ENCODE assay signal across 16 cellular contexts in the genomic region with DNA sequence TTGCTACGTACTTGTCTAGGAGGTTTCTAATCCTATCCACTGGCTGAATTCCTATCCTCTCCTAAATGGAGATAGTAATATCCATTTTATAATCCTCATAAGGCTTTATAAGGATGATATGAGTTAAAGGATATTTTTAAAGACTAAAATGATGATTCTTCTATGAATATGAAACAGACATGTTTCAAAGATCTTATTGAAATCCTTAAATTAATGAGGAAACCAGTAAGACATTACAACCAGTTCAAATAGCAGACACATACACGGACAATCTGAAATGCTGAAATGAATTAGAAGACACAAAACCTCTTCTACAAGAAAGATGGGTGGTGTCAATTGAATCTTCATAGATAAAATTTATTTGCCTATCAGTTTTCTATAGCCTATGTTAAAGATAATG.
"Had no signal": no experiment of that assay in that cellular context is flagged by ENCODE, and none has a peak within 500 bp of the region (broad histone marks: within the 10 kb centered on the region; RNA-seq: fewer than 3 reads in every experiment).

No MANE protein-coding gene starts in this region.

- H3K9me3 Mint-ChIP-seq: dendritic cell treated with granulocyte-macrophage colony-stimulating factor and Interleukin-4, amounts not matched to agents 40 ng/mL and 50 ng/mL, for 4 days had no signal

- H3K9me3 ChIP-seq: adrenal gland, ovary, uterus had no signal

- H3K4me3 ChIP-seq: adrenal gland, lung, ovary, uterus had no signal

- H3K36me3 ChIP-seq: adrenal gland, ovary, uterus had no signal

- H3K4me3 Mint-ChIP-seq: activated CD4-positive, alpha-beta T cell treated with anti-CD3 and anti-CD28 coated beads, Interleukin-2, amount 10 ng/mL, durations not matched to agents 7 days and 5 days; activated naive CD4-positive, alpha-beta T cell treated with anti-CD3 and anti-CD28 coated beads, Interleukin-2, amount 10 ng/mL, durations not matched to agents 7 days and 5 days; dendritic cell treated with granulocyte-macrophage colony-stimulating factor and Interleukin-4, amounts not matched to agents 40 ng/mL and 50 ng/mL, for 4 days; natural killer cell; stimulated activated naive CD8-positive, alpha-beta T cell treated with anti-CD3 and anti-CD28 coated beads, Interleukin-15, amount 100 ng/mL, for 72 hours had no signal

- H3K27me3 ChIP-seq: adrenal gland, ovary, uterus had no signal

- H3K4me1 Mint-ChIP-seq: activated naive CD4-positive, alpha-beta T cell treated with anti-CD3 and anti-CD28 coated beads, Interleukin-2, amount 10 ng/mL, durations not matched to agents 7 days and 5 days; natural killer cell had no signal

- H3K27ac ChIP-seq: ovary, uterus had no signal

- H3K4me1 ChIP-seq: adrenal gland, uterus had no signal

- H3K27me3 Mint-ChIP-seq: activated CD4-positive, alpha-beta T cell treated with anti-CD3 and anti-CD28 coated beads, Interleukin-2, amount 10 ng/mL, durations not matched to agents 7 days and 5 days; activated naive CD4-positive, alpha-beta T cell treated with anti-CD3 and anti-CD28 coated beads, Interleukin-2, amount 10 ng/mL, durations not matched to agents 7 days and 5 days; brain; dendritic cell treated with granulocyte-macrophage colony-stimulating factor and Interleukin-4, amounts not matched to agents 40 ng/mL and 50 ng/mL, for 4 days; stimulated activated naive CD8-positive, alpha-beta T cell treated with anti-CD3 and anti-CD28 coated beads, Interleukin-15, amount 100 ng/mL, for 72 hours had no signal

- H3K36me3 Mint-ChIP-seq: natural killer cell had no signal

- DNase-seq: activated CD4-positive, alpha-beta T cell treated with anti-CD3 and anti-CD28 coated beads, Interleukin-2, amount 10 ng/mL, durations not matched to agents 7 days and 5 days; activated CD4-positive, CD25-positive, alpha-beta regulatory T cell; activated naive CD4-positive, alpha-beta T cell treated with anti-CD3 and anti-CD28 coated beads, Interleukin-2, amount 10 ng/mL, durations not matched to agents 7 days and 5 days; hypothalamus; left cardiac atrium; natural killer cell; ovary; stimulated activated CD4-positive, alpha-beta T cell treated with anti-CD3 and anti-CD28 coated beads, Interleukin-4, amount 100 ng/mL, for 1 hour; stimulated activated CD8-positive, alpha-beta memory T cell treated with anti-CD3 and anti-CD28 coated beads, Interleukin-4, amount 100 ng/mL, for 48 hours; uterus had no signal

- H3K27ac Mint-ChIP-seq: activated CD4-positive, alpha-beta T cell treated with anti-CD3 and anti-CD28 coated beads, Interleukin-2, amount 10 ng/mL, durations not matched to agents 7 days and 5 days; activated naive CD4-positive, alpha-beta T cell treated with anti-CD3 and anti-CD28 coated beads, Interleukin-2, amount 10 ng/mL, durations not matched to agents 7 days and 5 days; activated T-helper 2 cell treated with anti-CD3 and anti-CD28 coated beads, Interferon-gamma antibody, Interleukin-2, Interleukin-4, amounts not matched to agents 10 μg/mL and 5 μg/mL and 100 μg/mL, durations not matched to agents 14 hours and 24 hours and 36 hours; dendritic cell treated with granulocyte-macrophage colony-stimulating factor and Interleukin-4, amounts not matched to agents 40 ng/mL and 50 ng/mL, for 4 days; natural killer cell had no signal
